In genomic region chr11:95708681-95709080, GRCh38 we compare ENCODE assay signal across 30 cellular contexts.
"Had no signal": no experiment of that assay in that cellular context is flagged by ENCODE, and none has a peak within 500 bp of the region (broad histone marks: within the 10 kb centered on the region; RNA-seq: fewer than 3 reads in every experiment).

No MANE protein-coding gene starts in this region.

- H3K27me3 ChIP-seq: left lung, neutrophil, right atrium auricular region, right lobe of liver, stomach, testis, thyroid gland, upper lobe of right lung had no signal

- H3K4me2 ChIP-seq: smooth muscle cell had no signal

- H3K4me3 Mint-ChIP-seq: immature natural killer cell; natural killer cell; stimulated activated naive B cell treated with anti-CD40 and anti-IgM and Interleukin-4, amounts not matched to agents 10 μg/mL and 1 μg/mL and 100 μg/mL, for 72 hours had no signal

- H3K4me3 ChIP-seq: left lung, lower lobe of right lung, psoas muscle, right atrium auricular region, right lobe of liver, smooth muscle cell, stomach, testis, thyroid gland, upper lobe of right lung had no signal

- H3K9me3 Mint-ChIP-seq: immature natural killer cell, naive B cell, natural killer cell had no signal

- H2AFZ ChIP-seq: parathyroid adenoma had no signal

- H3K9ac ChIP-seq: parathyroid adenoma had no signal

- H3K27ac Mint-ChIP-seq: immature natural killer cell, natural killer cell had no signal

- H3K27ac ChIP-seq: left lung, lower lobe of right lung, neutrophil, parathyroid adenoma, psoas muscle, right atrium auricular region, right lobe of liver, stomach, testis, thyroid gland, upper lobe of right lung had no signal

- H3K36me3 ChIP-seq: left lung, lower lobe of right lung, neutrophil, right atrium auricular region, right lobe of liver, stomach, thyroid gland, upper lobe of right lung had no signal

- DNase-seq: hypothalamus; immature natural killer cell; kidney; left colon; left lung; lower lobe of right lung; mammary epithelial cell; mesenchymal stem cell; naive B cell; natural killer cell; occipital lobe; psoas muscle; right lobe of liver; stimulated activated CD4-positive, alpha-beta T cell treated with anti-CD3 and anti-CD28 coated beads, Interleukin-1b, Interleukin-23, amount 100 ng/mL, for 48 hours; stimulated activated CD4-positive, alpha-beta T cell treated with anti-CD3 and anti-CD28 coated beads, Interleukin-2, amount 100 ng/mL, for 48 hours; stimulated activated CD4-positive, alpha-beta T cell treated with anti-CD3 and anti-CD28 coated beads, Interleukin-4, amount 100 ng/mL, for 4 hours; stimulated activated CD8-positive, alpha-beta memory T cell treated with anti-CD3 and anti-CD28 coated beads, Interleukin-4, amount 100 ng/mL, for 48 hours; stimulated activated naive B cell treated with anti-CD40 and anti-IgM and Interleukin-4, amounts not matched to agents 10 μg/mL and 1 μg/mL and 100 μg/mL, for 72 hours; stimulated activated naive CD8-positive, alpha-beta T cell treated with anti-CD3 and anti-CD28 coated beads, Interleukin-15, Interleukin-2, amounts not matched to agents 100 U/mL and 50 U/mL, for 24 hours; stomach; testis; thyroid gland; trophoblast cell; upper lobe of right lung had no signal

- H3K9me3 ChIP-seq: left lung, lower lobe of right lung, neutrophil, psoas muscle, right atrium auricular region, right lobe of liver, stomach, testis, thyroid gland, upper lobe of right lung had no signal

- ATAC-seq: left colon; left lung; lower lobe of right lung; natural killer cell; psoas muscle; right lobe of liver; stimulated activated naive B cell treated with anti-CD40 and anti-IgM and Interleukin-4, amounts not matched to agents 10 μg/mL and 1 μg/mL and 100 μg/mL, for 72 hours; stimulated activated naive CD8-positive, alpha-beta T cell treated with anti-CD3 and anti-CD28 coated beads, Interleukin-15, Interleukin-2, amounts not matched to agents 100 U/mL and 50 U/mL, for 24 hours; upper lobe of right lung had no signal

- FAIRE-seq: islet of Langerhans, kidney, urothelium cell line had no signal

- H3K36me3 Mint-ChIP-seq: immature natural killer cell, naive B cell, natural killer cell had no signal

- H3K79me2 ChIP-seq: parathyroid adenoma had no signal

- H3K4me1 Mint-ChIP-seq: immature natural killer cell, natural killer cell had no signal

- H3K27me3 Mint-ChIP-seq: naive B cell; stimulated activated naive B cell treated with anti-CD40 and anti-IgM and Interleukin-4, amounts not matched to agents 10 μg/mL and 1 μg/mL and 100 μg/mL, for 72 hours had no signal
